28 cellular contexts compared by ENCODE assay signal in genomic region chr4:171834640-171835039, GRCh38. TPM values are rescaled to one million over a fixed set of nuclear protein-coding genes. Genes with fewer than 3 reads are reported as not detected.
"Had no signal": no experiment of that assay in that cellular context is flagged by ENCODE, and none has a peak within 500 bp of the region (broad histone marks: within the 10 kb centered on the region; RNA-seq: fewer than 3 reads in every experiment).

No MANE protein-coding gene starts in this region.

- H3K27ac Mint-ChIP-seq: activated CD8-positive, alpha-beta T cell treated with anti-CD3 and anti-CD28 coated beads, Interleukin-2, amount 10 ng/mL, durations not matched to agents 7 days and 5 days; activated naive CD4-positive, alpha-beta T cell treated with anti-CD3 and anti-CD28 coated beads, Interleukin-2, amount 50 U/mL, for 72 hours; activated naive CD8-positive, alpha-beta T cell treated with anti-CD3 and anti-CD28 coated beads, Interleukin-2, amount 50 U/mL, for 24 hours; activated T-cell treated with anti-CD3 and anti-CD28 coated beads, Interleukin-2, amount 50 U/mL, for 24 hours; activated T-helper 1 cell treated with anti-CD3 and anti-CD28 coated beads, Interleukin-12 subunit alpha, Interleukin-12 subunit beta, Interleukin-2, Interleukin-4 antibody, amounts not matched to agents 30 ng/mL and 10 ng/mL and 1 ng/mL, durations not matched to agents 14 hours and 24 hours and 36 hours; brain had no signal

- H3K4me3 ChIP-seq: SJCRH30 had no signal

- H3K27me3 Mint-ChIP-seq: activated naive CD8-positive, alpha-beta T cell treated with anti-CD3 and anti-CD28 coated beads, Interleukin-2, amount 50 U/mL, for 24 hours; activated T-cell treated with anti-CD3 and anti-CD28 coated beads, Interleukin-2, amount 50 U/mL, for 24 hours; central memory CD8-positive, alpha-beta T cell had no signal

- H3K4me1 Mint-ChIP-seq: activated naive CD8-positive, alpha-beta T cell treated with anti-CD3 and anti-CD28 coated beads, Interleukin-2, amount 50 U/mL, for 24 hours; brain; central memory CD8-positive, alpha-beta T cell had no signal

- H3K27me3 ChIP-seq: SJCRH30 had no signal

- DNase-seq: activated CD4-positive, alpha-beta T cell treated with anti-CD3 and anti-CD28 coated beads for 4 hours; activated CD8-positive, alpha-beta T cell treated with anti-CD3 and anti-CD28 coated beads, Interleukin-2, amount 10 ng/mL, durations not matched to agents 7 days and 5 days; activated effector memory CD4-positive, alpha-beta T cell treated with Interleukin-2 at 50 U/mL for 16 hours; activated naive CD4-positive, alpha-beta T cell; activated naive CD8-positive, alpha-beta T cell treated with anti-CD3 and anti-CD28 coated beads, Interleukin-2, amount 50 U/mL, for 24 hours; activated T-cell treated with anti-CD3 and anti-CD28 coated beads, Interleukin-2, amount 50 U/mL, for 24 hours; amygdala; KG1; MM.1S; NCI-H1105 treated with DMSO at 0.1 percent for 48 hours; NCI-H1436 treated with DMSO at 0.1 percent for 48 hours; NCI-H187; NCI-H2081; NCI-H446; NCI-H524; Right ventricle myocardium superior; RPMI8226; SW 1271 had no signal

- H3K9me3 ChIP-seq: SJCRH30 had no signal

- H3K36me3 ChIP-seq: SJCRH30 had no signal

- H3K36me3 Mint-ChIP-seq: activated naive CD4-positive, alpha-beta T cell treated with anti-CD3 and anti-CD28 coated beads, Interleukin-2, amount 50 U/mL, for 72 hours; brain had no signal

- H3K4me3 Mint-ChIP-seq: activated CD8-positive, alpha-beta T cell treated with anti-CD3 and anti-CD28 coated beads, Interleukin-2, amount 10 ng/mL, durations not matched to agents 7 days and 5 days; activated naive CD8-positive, alpha-beta T cell treated with anti-CD3 and anti-CD28 coated beads, Interleukin-2, amount 50 U/mL, for 24 hours; activated T-cell treated with anti-CD3 and anti-CD28 coated beads, Interleukin-2, amount 50 U/mL, for 24 hours; activated T-helper 1 cell treated with anti-CD3 and anti-CD28 coated beads, Interleukin-12 subunit alpha, Interleukin-12 subunit beta, Interleukin-2, Interleukin-4 antibody, amounts not matched to agents 30 ng/mL and 10 ng/mL and 1 ng/mL, durations not matched to agents 14 hours and 24 hours and 36 hours; brain; central memory CD8-positive, alpha-beta T cell had no signal

- ATAC-seq: activated CD4-positive, CD25-positive, alpha-beta regulatory T cell treated with anti-CD3 and anti-CD28 coated beads, Interleukin-2, amount 50 U/mL, for 24 hours; activated CD8-positive, alpha-beta T cell treated with anti-CD3 and anti-CD28 coated beads, Interleukin-2, amount 10 ng/mL, durations not matched to agents 7 days and 5 days; activated naive CD4-positive, alpha-beta T cell treated with anti-CD3 and anti-CD28 coated beads, Interleukin-2, amount 50 U/mL, for 72 hours; activated naive CD8-positive, alpha-beta T cell treated with anti-CD3 and anti-CD28 coated beads, Interleukin-2, amount 50 U/mL, for 24 hours; Panc1; SK-N-SH treated with all-trans-retinoic acid at 6 μM for 48 hours had no signal

- H3K9me3 Mint-ChIP-seq: activated T-helper 1 cell treated with anti-CD3 and anti-CD28 coated beads, Interleukin-12 subunit alpha, Interleukin-12 subunit beta, Interleukin-2, Interleukin-4 antibody, amounts not matched to agents 30 ng/mL and 10 ng/mL and 1 ng/mL, durations not matched to agents 14 hours and 24 hours and 36 hours; brain had no signal

- H3K27ac ChIP-seq: SJCRH30 had no signal

- H3K4me1 ChIP-seq: SJCRH30 had no signal

RNA-seq across cellular contexts. Expression of gene GALNTL6, which starts 21.4 kb away (rescaled TPM):
- total RNA-seq: activated CD8-positive, alpha-beta T cell treated with anti-CD3 and anti-CD28 coated beads, Interleukin-2, amount 10 ng/mL, durations not matched to agents 7 days and 5 days; activated naive CD4-positive, alpha-beta T cell treated with anti-CD3 and anti-CD28 coated beads, Interleukin-2, amount 50 U/mL, for 72 hours; activated T-helper 1 cell treated with anti-CD3 and anti-CD28 coated beads, Interleukin-12 subunit alpha, Interleukin-12 subunit beta, Interleukin-2, Interleukin-4 antibody, amounts not matched to agents 30 ng/mL and 10 ng/mL and 1 ng/mL, durations not matched to agents 14 hours and 24 hours and 36 hours; OCI-LY7; Right ventricle myocardium superior; T-helper 1 cell treated with Interleukin-12 subunit alpha and Interleukin-12 subunit beta and Interleukin-4 antibody, amounts not matched to agents 30 ng/mL and 1 ng/mL, for 36 hours had no signal
